Comparison of ENCODE assay signal across 8 cellular contexts in genomic region chr10:33155720-33156638, GRCh38.
A peak's percentile ranks its signal among the peaks of the same experiment; 100 is the strongest.
DNase-seq lines count a peak whose midpoint lies in the region; ATAC-seq, FAIRE-seq and TF ChIP-seq lines count a peak whose summit lies in the region.

No MANE protein-coding gene starts in this region.

- no peaks in the 10 kb centered on the region for H3K9me3 Mint-ChIP-seq in activated T-helper 17 cell treated with anti-CD3 and anti-CD28 coated beads, Interleukin-2, amount 50 U/mL, for 72 hours
- no peaks in the 10 kb centered on the region for H3K9me3 Mint-ChIP-seq in immature natural killer cell

- H3K27me3 ChIP-seq in MM.1S (replicated peaks; ENCODE audit: insufficient read depth, low read length), result no peaks in the 10 kb centered on the region

- H3K4me2 ChIP-seq in A549, result peak overlapping the region; percentile 66
- H3K4me2 ChIP-seq in MM.1S (ENCODE audit: low read depth, low read length), result no peak overlapping the region

- peak; percentile 95 for ATAC-seq in A549
- peak; percentile 58 for ATAC-seq in activated T-helper 17 cell treated with anti-CD3 and anti-CD28 coated beads, Interleukin-2, amount 50 U/mL, for 72 hours (replicated peaks)

- H4K20me1 ChIP-seq in MM.1S (ENCODE audit: insufficient read depth, low read length), result no peaks in the 10 kb centered on the region

- H3K4me1 ChIP-seq in A549 (peaks cover 27% of the 10 kb centered on the region), MM.1S (ENCODE audit: low read length) (peaks cover 9% of the 10 kb centered on the region)

- peak overlapping the region; percentile 26 for H3K4me3 Mint-ChIP-seq in activated T-helper 17 cell treated with anti-CD3 and anti-CD28 coated beads, Interleukin-2, amount 50 U/mL, for 72 hours
- peak overlapping the region in 3 of 5 donors; percentile 23 to 46 (median 25) for H3K4me3 Mint-ChIP-seq in immature natural killer cell

- TF ChIP-seq RAD21 in A549 (conservative IDR thresholded peaks at IDR 0.05 in 1 of 2, IDR thresholded peaks at IDR 0.05 in 1 of 2), result peak; percentile 98 to 99

- H3K79me2 ChIP-seq in MM.1S (ENCODE audit: low read length), result no peaks in the 10 kb centered on the region

- FAIRE-seq in A549 (lab: Jason Lieb, UNC), result peak; percentile 100

- no peaks in the 10 kb centered on the region for H3K9me2 ChIP-seq in MM.1S (replicated peaks; ENCODE audit: insufficient read depth, low read length)

- no peak overlapping the region; the same call in 2 of the 3 replicates for H3K4me3 ChIP-seq in A549
- no peak overlapping the region for H3K4me3 ChIP-seq in HFF-Myc (replicated peaks; ENCODE audit: low read depth, low read length)
- H3K4me3 ChIP-seq in MM.1S (ENCODE audit: low read length), result no peak overlapping the region

- no peak overlapping the region for H3K9ac ChIP-seq in MM.1S (ENCODE audit: low read length)

- H2AFZ ChIP-seq in MM.1S (ENCODE audit: low read length), result no peak overlapping the region

- CTCF ChIA-PET in A549 (lab: Yijun Ruan, JAX), result interaction anchor here (0.6 to 7.5 kb wide), 51 partner anchors 10 to 360 kb away, joined by 3 to 107 read pairs (median 4); partner anchors contain the start of gene ITGB1

- no peaks in the 10 kb centered on the region for H3F3A ChIP-seq in MM.1S (ENCODE audit: insufficient read depth, low read length)

- H3K36me3 Mint-ChIP-seq in activated T-helper 17 cell treated with anti-CD3 and anti-CD28 coated beads, Interleukin-2, amount 50 U/mL, for 72 hours (ENCODE audit: low read depth), result no peaks in the 10 kb centered on the region
- H3K36me3 Mint-ChIP-seq in immature natural killer cell, result no peaks in the 10 kb centered on the region

- POLR2A ChIA-PET in A549 (lab: Yijun Ruan, JAX), result interaction anchor here (1.0 to 2.3 kb wide), 4 partner anchors 89 to 176 kb away, joined by 3 to 15 read pairs (median 7); no protein-coding TSS in a partner anchor

- 0% methylated on average over 10 of the region's 10 CpGs for whole genome bisulfite sequencing in A549 (ENCODE audit: missing lambda C conversion rate)

- peak; percentile 100 for TF ChIP-seq EP300 in A549 (IDR thresholded peaks at IDR 0.05)

- H3K36me3 ChIP-seq in MM.1S (replicated peaks; ENCODE audit: insufficient read depth, low read length), result no peaks in the 10 kb centered on the region

- H3K27ac ChIP-seq in A549 (peak overlapping the region; percentile 87 to 89), MM.1S (ENCODE audit: low read length) (no peak overlapping the region)

- peaks cover 35% of the 10 kb centered on the region for H3K4me1 Mint-ChIP-seq in activated T-helper 17 cell treated with anti-CD3 and anti-CD28 coated beads, Interleukin-2, amount 50 U/mL, for 72 hours
- H3K4me1 Mint-ChIP-seq in immature natural killer cell, result peaks cover 15 to 24% of the 10 kb centered on the region in 2 donors

- H3K27me3 Mint-ChIP-seq in activated T-helper 17 cell treated with anti-CD3 and anti-CD28 coated beads, Interleukin-2, amount 50 U/mL, for 72 hours, result no peaks in the 10 kb centered on the region
- no peaks in the 10 kb centered on the region for H3K27me3 Mint-ChIP-seq in immature natural killer cell (ENCODE audit: low read depth in 3 of 3)

- DNase-seq in A549 (ENCODE audit: low read depth in 1 of 2, low spot score in 1 of 2) (peak; percentile 89 to 98), GM04503 (ENCODE audit: low read depth) (peak; percentile 61), HFF-Myc (ENCODE audit: extremely low read depth, low read depth) (no peak), MM.1S (peak; percentile 35), immature natural killer cell (peak; percentile 57 to 69 (median 58)), DMS79 (lab: John Stamatoyannopoulos, UW) (no peak), ecto neural progenitor cell (ENCODE audit: low spot score) (no peak)

- TF ChIP-seq POLR2A in A549 (IDR thresholded peaks at IDR 0.05; ENCODE audit: low read length), result no peak

- H3K9me3 ChIP-seq in A549 (no peaks in the 10 kb centered on the region), MM.1S (replicated peaks; ENCODE audit: insufficient read depth, low read length) (no peaks in the 10 kb centered on the region)

- peak; percentile 94 for TF ChIP-seq CTCF in A549 (IDR thresholded peaks at IDR 0.05)
- peak; percentile 62 for TF ChIP-seq CTCF in HFF-Myc (IDR thresholded peaks at IDR 0.05; ENCODE audit: low read depth, low read length, missing control alignments)
- TF ChIP-seq CTCF in MM.1S (IDR thresholded peaks at IDR 0.05; ENCODE audit: low read length), result peak; percentile 63

- H3K27ac Mint-ChIP-seq in activated T-helper 17 cell treated with anti-CD3 and anti-CD28 coated beads, Interleukin-2, amount 50 U/mL, for 72 hours, result peak overlapping the region; percentile 49
- H3K27ac Mint-ChIP-seq in immature natural killer cell, result peak overlapping the region in 5 of 6 donors; percentile 6 to 85 (median 74)

TF ChIP-seq in A549, 52 proteins besides CTCF, POLR2A, EP300 and RAD21 (continues in another document):
- TF ChIP-seq MAFK (IDR thresholded peaks at IDR 0.05; ENCODE audit: partially characterized antibody) (peak; percentile 70), GATA3 (IDR thresholded peaks at IDR 0.05; ENCODE audit: borderline replicate concordance) (peak; percentile 100), TFCP2L1 (CRISPR knock-in tag; IDR thresholded peaks at IDR 0.05) (peak; percentile 15; the same call in 1 of the 2 replicates), SMC3 (IDR thresholded peaks at IDR 0.05) (peak; percentile 97), ZFP36 (IDR thresholded peaks at IDR 0.05; ENCODE audit: borderline replicate concordance, partially characterized antibody) (peak; percentile 79), ESRRA (IDR thresholded peaks at IDR 0.05; ENCODE audit: borderline replicate concordance, low read length) (no peak), HOXA7 (CRISPR knock-in tag; IDR thresholded peaks at IDR 0.05) (0 out of 2 replicates have a peak, but pooled peaks have one; percentile 77), ELK1 (IDR thresholded peaks at IDR 0.05; ENCODE audit: low read depth, low read length) (no peak), RARB (CRISPR knock-in tag; IDR thresholded peaks at IDR 0.05) (peak; percentile 96), NPAS2 (CRISPR knock-in tag; IDR thresholded peaks at IDR 0.05; ENCODE audit: borderline replicate concordance) (peak; percentile 9; the same call in 1 of the 2 replicates), EHF (CRISPR knock-in tag; IDR thresholded peaks at IDR 0.05) (0 out of 2 replicates have a peak, but pooled peaks have one; percentile 12), CHD2 (IDR thresholded peaks at IDR 0.05; ENCODE audit: low read length, partially characterized antibody) (peak; percentile 39), MYC (IDR thresholded peaks at IDR 0.05; ENCODE audit: borderline replicate concordance, low read length) (peak; percentile 40; the same call in 1 of the 2 replicates), CEBPB (IDR thresholded peaks at IDR 0.05) (peak; percentile 100), FOXS1 (CRISPR knock-in tag; IDR thresholded peaks at IDR 0.05) (peak; percentile 86; the same call in 1 of the 2 replicates), PBX3 (IDR thresholded peaks at IDR 0.05) (peak; percentile 92), HOXB13 (CRISPR knock-in tag; IDR thresholded peaks at IDR 0.05; ENCODE audit: low read depth) (peak; percentile 84; the same call in 1 of the 2 replicates), HEYL (CRISPR knock-in tag; IDR thresholded peaks at IDR 0.05) (peak; percentile 41; the same call in 1 of the 2 replicates), SREBF2 (IDR thresholded peaks at IDR 0.05) (no peak), JUN (IDR thresholded peaks at IDR 0.05) (peak; percentile 100), MAX (IDR thresholded peaks at IDR 0.05) (peak; percentile 96), PHF8 (IDR thresholded peaks at IDR 0.05; ENCODE audit: borderline replicate concordance, low read depth) (no peak), BCL3 (IDR thresholded peaks at IDR 0.05) (peak; percentile 100), USF2 (IDR thresholded peaks at IDR 0.05) (peak; percentile 36; the same call in 1 of the 2 replicates)

Comparison
In these comparisons a context has a peak if more than half of its experiments do, and no peak if none do; other contexts are left out.
1. DNase-seq: peak in A549 (2 of 2), GM04503 (single experiment), MM.1S (single experiment) and immature natural killer cell (3 of 3); none in HFF-Myc (single experiment), DMS79 (single experiment) and ecto neural progenitor cell (single experiment).
2. Peak in every context shown above with its lines, with median percentiles within 50 percentile points of each other: CTCF ChIP-seq.